Comparison of ENCODE assay signal across 2 cellular contexts in genomic region chr10:5485290-5485689, GRCh38.
A peak's percentile ranks its signal among the peaks of the same experiment; 100 is the strongest.
TF ChIP-seq lines count a peak whose summit lies in the region.

No MANE protein-coding gene starts in this region.

TF ChIP-seq in K562, 482 proteins besides CTCF, POLR2A, EP300 and RAD21:
- TF ChIP-seq BRD4 (IDR thresholded peaks at IDR 0.05) (no peak), THAP12 (CRISPR knock-in tag; IDR thresholded peaks at IDR 0.05) (no peak), CSDE1 (IDR thresholded peaks at IDR 0.05) (no peak), E4F1 (CRISPR knock-in tag; IDR thresholded peaks at IDR 0.05; ENCODE audit: borderline replicate concordance) (no peak), EGR1 (conservative IDR thresholded peaks at IDR 0.05) (peak; percentile 75), MTA3 (IDR thresholded peaks at IDR 0.05; ENCODE audit: borderline replicate concordance) (no peak), JUN (IDR thresholded peaks at IDR 0.05; ENCODE audit: borderline replicate concordance, low read depth, low read length) (no peak), JUN (CRISPR knock-in tag; IDR thresholded peaks at IDR 0.05; ENCODE audit: borderline replicate concordance) (no peak), BCL6 (CRISPR knock-in tag; IDR thresholded peaks at IDR 0.05) (no peak), DACH1 (IDR thresholded peaks at IDR 0.05; ENCODE audit: partially characterized antibody) (peak; percentile 13), HDAC8 (tag; IDR thresholded peaks at IDR 0.05) (no peak), CREB3L1 (IDR thresholded peaks at IDR 0.05; ENCODE audit: borderline replicate concordance, low read depth) (no peak), SMC3 (conservative IDR thresholded peaks at IDR 0.05; ENCODE audit: insufficient read depth, low read depth, low read length) (no peak), ZNF717 (CRISPR knock-in tag; IDR thresholded peaks at IDR 0.05) (no peak), XRCC4 (IDR thresholded peaks at IDR 0.05; ENCODE audit: extremely low read depth, insufficient read depth, insufficient read length) (no peak)

TF ChIP-seq in HepG2, 621 proteins besides CTCF, POLR2A, EP300 and RAD21:
- TF ChIP-seq ZBTB26 (CRISPR knock-in tag; IDR thresholded peaks at IDR 0.05; ENCODE audit: borderline replicate concordance) = no peak
- TF ChIP-seq ZBTB8A (CRISPR knock-in tag; IDR thresholded peaks at IDR 0.05; ENCODE audit: borderline replicate concordance, low read depth) = no peak
- TF ChIP-seq EZH2 (conservative IDR thresholded peaks at IDR 0.05; ENCODE audit: low read depth, low read length) = 0 out of 2 replicates have a peak, but pooled peaks have one; percentile 12
TF ChIP-seq in HepG2: peak in this region for 1.
